16 cellular contexts compared by ENCODE assay signal in the genomic region with DNA sequence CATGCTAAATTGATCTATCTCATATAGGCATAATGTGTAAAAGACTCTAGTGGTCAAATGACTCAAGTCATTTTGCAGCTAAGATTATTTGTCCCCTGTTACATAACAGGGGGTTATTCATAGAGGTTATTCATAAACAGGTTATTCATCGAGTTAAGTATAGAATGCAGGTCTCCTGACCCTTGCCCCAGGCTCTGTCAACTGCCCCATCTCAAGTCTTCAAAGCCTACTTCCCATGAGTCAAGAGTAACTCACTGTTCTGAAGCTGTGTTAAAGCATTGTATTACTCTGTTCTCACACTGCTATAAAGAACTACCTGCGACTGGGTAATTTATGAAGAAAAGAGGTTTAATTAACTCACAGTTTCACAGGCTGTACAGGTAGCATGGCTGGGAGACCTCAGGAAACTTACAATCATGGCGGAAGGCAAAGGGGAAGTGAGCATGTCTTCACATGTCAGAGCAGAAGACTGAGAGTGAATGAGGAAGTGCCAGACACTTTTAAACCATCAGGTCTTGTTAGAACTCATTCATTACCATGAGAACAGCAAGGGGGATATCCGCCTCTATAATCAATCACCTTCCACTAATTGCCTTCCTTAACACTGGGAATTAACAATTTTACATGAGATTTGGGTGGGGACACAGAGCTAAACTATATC.
A peak's percentile ranks its signal among the peaks of the same experiment; 100 is the strongest.
DNase-seq lines count a peak whose midpoint lies in the region; ATAC-seq and TF ChIP-seq lines count a peak whose summit lies in the region.
"Had no signal": no experiment of that assay in that cellular context is flagged by ENCODE, and none has a peak within 500 bp of the region (broad histone marks: within the 10 kb centered on the region; RNA-seq: fewer than 3 reads in every experiment).

No MANE protein-coding gene starts in this region.

- no peak overlapping the region for H3K4me3 ChIP-seq in right cardiac atrium (ENCODE audit: low read length)
- H3K4me3 ChIP-seq in right atrium auricular region = no peak overlapping the region
- no peak overlapping the region for H3K4me3 ChIP-seq in aorta (ENCODE audit: low read length in 2 of 2)
- no peak overlapping the region for H3K4me3 ChIP-seq in SJCRH30
- H3K4me3 ChIP-seq: mucosa of descending colon had no signal

- H3K27ac ChIP-seq in right cardiac atrium (ENCODE audit: low read length) (peak overlapping the region; percentile 6), right atrium auricular region (peak overlapping the region in 1 of 2 donors; percentile 68), epithelial cell of prostate (peak overlapping the region; percentile 54), aorta (ENCODE audit: low read depth in 1 of 2, low read length in 2 of 2) (peak overlapping the region; percentile 33 to 54), SJCRH30 (no peak overlapping the region)

- DNase-seq in right cardiac atrium (no peak), right atrium auricular region (ENCODE audit: low spot score) (no peak), RPMI7951 (ENCODE audit: low read depth) (peak; percentile 28), epithelial cell of prostate (ENCODE audit: low read depth, low spot score) (peak; percentile 49), aorta (no peak), activated T-cell treated with anti-CD3 and anti-CD28 coated beads for 4 hours (no peak), SJCRH30 (no peak)
- DNase-seq: activated CD4-positive, CD25-positive, alpha-beta regulatory T cell; kidney glomerular epithelial cell; mucosa of descending colon; NK-92 treated with Interleukin-12 subunit alpha and Interleukin-12 subunit beta, amount 100 ng/mL, for 24 hours; small intestine; SW 1271 had no signal

- 91% methylated on average over 4 of the region's 4 CpGs for WGBS in right cardiac atrium
- 93 to 94% methylated on average over 4 of the region's 4 CpGs for WGBS in aorta, 2 donors

- TF ChIP-seq CTCF in right atrium auricular region (IDR thresholded peaks at IDR 0.05) = no peak

- H3K36me3 ChIP-seq in right atrium auricular region (no peaks in the 10 kb centered on the region), aorta (ENCODE audit: control insufficient read depth in 1 of 2, insufficient read depth in 2 of 2, low read length in 1 of 2) (no peaks in the 10 kb centered on the region), SJCRH30 (no peaks in the 10 kb centered on the region)

- ATAC-seq in right cardiac atrium = no peak
- no peak for ATAC-seq in aorta (ENCODE audit: low FRiP score)
- ATAC-seq in GM19463 (IDR thresholded peaks at IDR 0.05; ENCODE audit: unreplicated experiment) = no peak
- ATAC-seq: HepG2; mucosa of descending colon; stimulated activated effector memory CD8-positive, alpha-beta T cell treated with anti-CD3 and anti-CD28 coated beads, Interleukin-12 subunit alpha, Interleukin-12 subunit beta, amount 100 ng/mL, for 72 hours had no signal

- H3K9me3 ChIP-seq in right cardiac atrium (ENCODE audit: control insufficient read depth, low read length) (no peaks in the 10 kb centered on the region), right atrium auricular region (no peaks in the 10 kb centered on the region), aorta (ENCODE audit: control insufficient read depth, low read length) (no peaks in the 10 kb centered on the region), SJCRH30 (replicated peaks) (no peaks in the 10 kb centered on the region)
- H3K9me3 ChIP-seq: mucosa of descending colon had no signal

- H3K27me3 ChIP-seq in right cardiac atrium (ENCODE audit: control insufficient read depth, insufficient read depth) (no peaks in the 10 kb centered on the region), right atrium auricular region (no peaks in the 10 kb centered on the region), aorta (ENCODE audit: control insufficient read depth in 1 of 2, insufficient read depth in 2 of 2, low read length in 1 of 2) (no peaks in the 10 kb centered on the region), SJCRH30 (no peaks in the 10 kb centered on the region)

- intact Hi-C loops in right cardiac atrium (cut with DNase I) (no loop called here), aorta (cut with DNase I) (no loop called here)

- H3K4me1 ChIP-seq in right cardiac atrium (ENCODE audit: control insufficient read depth, insufficient read depth, low read length) = peaks cover 9% of the 10 kb centered on the region
- peaks cover 0 to 37% of the 10 kb centered on the region in 2 donors for H3K4me1 ChIP-seq in right atrium auricular region
- peaks cover 11 to 12% of the 10 kb centered on the region in 2 donors for H3K4me1 ChIP-seq in aorta (ENCODE audit: control insufficient read depth in 1 of 2, insufficient read depth in 2 of 2, low read length in 2 of 2)
- H3K4me1 ChIP-seq in SJCRH30 = no peaks in the 10 kb centered on the region

Comparison
In these comparisons a context has a peak if more than half of its experiments do, and no peak if none do; other contexts are left out.
1. DNase-seq: peak in RPMI7951 (single experiment) and epithelial cell of prostate (single experiment); none in right cardiac atrium (0 of 3), right atrium auricular region (single experiment), aorta (0 of 2), activated T-cell treated with anti-CD3 and anti-CD28 coated beads for 4 hours (single experiment) and SJCRH30 (0 of 2).